Comparison of ENCODE assay signal across 10 cellular contexts in genomic region chrX:30308263-30309138, GRCh38. TPM values are rescaled to one million over a fixed set of nuclear protein-coding genes. Genes with fewer than 3 reads are reported as not detected.
A peak's percentile ranks its signal among the peaks of the same experiment; 100 is the strongest.
DNase-seq lines count a peak whose midpoint lies in the region; ATAC-seq, FAIRE-seq and TF ChIP-seq lines count a peak whose summit lies in the region.
"Had no signal": no experiment of that assay in that cellular context is flagged by ENCODE, and none has a peak within 500 bp of the region (broad histone marks: within the 10 kb centered on the region; RNA-seq: fewer than 3 reads in every experiment).

No MANE protein-coding gene starts in this region.

- no peak overlapping the region for H3K4me3 ChIP-seq in BE2C (ENCODE audit: low read depth, low read length)
- peak overlapping the region; percentile 10 for H3K4me3 ChIP-seq in astrocyte (ENCODE audit: insufficient read depth, low read depth, low read length)
- H3K4me3 ChIP-seq: PC-9 had no signal

- H2AFZ ChIP-seq in astrocyte (ENCODE audit: low read depth, low read length), result peak overlapping the region; percentile 47
- H2AFZ ChIP-seq: PC-9 had no signal

- no peaks in the 10 kb centered on the region for H3K4me1 ChIP-seq in BE2C
- H3K4me1 ChIP-seq in astrocyte (ENCODE audit: insufficient read depth, low read length), result peaks cover 5% of the 10 kb centered on the region

- POLR2A ChIA-PET in HEK293T (lab: Yijun Ruan, JAX), result no interaction called here
- POLR2A ChIA-PET in activated CD8-positive, alpha-beta T cell treated with anti-CD3 and anti-CD28 coated beads, Interleukin-2, amount 10 ng/mL, durations not matched to agents 7 days and 5 days (lab: Charles Lee), result no interaction called here

- no peak overlapping the region for H3K27ac ChIP-seq in astrocyte (ENCODE audit: low read depth, low read length)
- H3K27ac ChIP-seq: PC-9 had no signal

- no peak overlapping the region for H3K4me3 Mint-ChIP-seq in astrocyte (ENCODE audit: unreplicated experiment)
- no peak overlapping the region for H3K4me3 Mint-ChIP-seq in activated CD8-positive, alpha-beta T cell treated with anti-CD3 and anti-CD28 coated beads, Interleukin-2, amount 10 ng/mL, durations not matched to agents 7 days and 5 days

- no peaks in the 10 kb centered on the region for H3K9me3 Mint-ChIP-seq in astrocyte (ENCODE audit: unreplicated experiment)
- no peaks in the 10 kb centered on the region for H3K9me3 Mint-ChIP-seq in activated CD8-positive, alpha-beta T cell treated with anti-CD3 and anti-CD28 coated beads, Interleukin-2, amount 10 ng/mL, durations not matched to agents 7 days and 5 days (ENCODE audit: insufficient read depth)

- peaks cover 10% of the 10 kb centered on the region for H3K27me3 Mint-ChIP-seq in astrocyte (ENCODE audit: low read depth, unreplicated experiment)
- H3K27me3 Mint-ChIP-seq in activated CD8-positive, alpha-beta T cell treated with anti-CD3 and anti-CD28 coated beads, Interleukin-2, amount 10 ng/mL, durations not matched to agents 7 days and 5 days (ENCODE audit: low read depth), result peaks cover 12% of the 10 kb centered on the region

- no peak for ATAC-seq in HG02884 (IDR thresholded peaks at IDR 0.05; ENCODE audit: unreplicated experiment)
- ATAC-seq in activated CD8-positive, alpha-beta T cell treated with anti-CD3 and anti-CD28 coated beads, Interleukin-2, amount 10 ng/mL, durations not matched to agents 7 days and 5 days, result no peak

- TF ChIP-seq CTCF in BE2C (IDR thresholded peaks at IDR 0.05; ENCODE audit: low read depth, low read length), result no peak
- TF ChIP-seq CTCF in astrocyte (IDR thresholded peaks at IDR 0.05; ENCODE audit: insufficient read depth, low read depth, low read length), result no peak

- no peaks in the 10 kb centered on the region for H3K79me2 ChIP-seq in astrocyte (ENCODE audit: insufficient read depth, low read length)

- H3K27me3 ChIP-seq in BE2C, result peaks cover 4% of the 10 kb centered on the region; the same call in 1 of the 2 replicates
- H3K27me3 ChIP-seq in astrocyte (ENCODE audit: insufficient read depth, low read length), result peaks cover 9% of the 10 kb centered on the region

- H3K36me3 Mint-ChIP-seq in astrocyte (ENCODE audit: low read depth, unreplicated experiment), result no peaks in the 10 kb centered on the region
- H3K36me3 Mint-ChIP-seq in activated CD8-positive, alpha-beta T cell treated with anti-CD3 and anti-CD28 coated beads, Interleukin-2, amount 10 ng/mL, durations not matched to agents 7 days and 5 days (ENCODE audit: low read depth), result no peaks in the 10 kb centered on the region

- no peaks in the 10 kb centered on the region for H3K36me3 ChIP-seq in BE2C
- no peaks in the 10 kb centered on the region for H3K36me3 ChIP-seq in astrocyte (ENCODE audit: insufficient read depth, low read length)

- no peaks in the 10 kb centered on the region for H4K20me1 ChIP-seq in astrocyte (ENCODE audit: insufficient read depth, low read length)

- no peak overlapping the region for H3K27ac Mint-ChIP-seq in astrocyte (ENCODE audit: unreplicated experiment)
- H3K27ac Mint-ChIP-seq in activated CD8-positive, alpha-beta T cell treated with anti-CD3 and anti-CD28 coated beads, Interleukin-2, amount 10 ng/mL, durations not matched to agents 7 days and 5 days, result no peak overlapping the region

- CTCF ChIA-PET in HEK293T (lab: Yijun Ruan, JAX), result no interaction called here
- CTCF ChIA-PET in activated CD8-positive, alpha-beta T cell treated with anti-CD3 and anti-CD28 coated beads, Interleukin-2, amount 10 ng/mL, durations not matched to agents 7 days and 5 days (lab: Charles Lee), result no interaction called here

- H3K4me1 Mint-ChIP-seq in astrocyte (ENCODE audit: low read depth, unreplicated experiment), result peaks cover 9% of the 10 kb centered on the region
- H3K4me1 Mint-ChIP-seq in activated CD8-positive, alpha-beta T cell treated with anti-CD3 and anti-CD28 coated beads, Interleukin-2, amount 10 ng/mL, durations not matched to agents 7 days and 5 days (ENCODE audit: low read depth), result no peaks in the 10 kb centered on the region

- H3K9ac ChIP-seq in astrocyte (ENCODE audit: low read length), result no peak overlapping the region

- peak overlapping the region; percentile 79 for H3K4me2 ChIP-seq in astrocyte (ENCODE audit: low read length)
- H3K4me2 ChIP-seq: PC-9 had no signal

- no peaks in the 10 kb centered on the region for H3K9me3 ChIP-seq in BE2C
- no peaks in the 10 kb centered on the region for H3K9me3 ChIP-seq in astrocyte (ENCODE audit: insufficient read depth, low read depth, low read length)

- FAIRE-seq in astrocyte (lab: Jason Lieb, UNC), result no peak

- DNase-seq in BE2C, result peak; percentile 2
- DNase-seq in HEK293T (ENCODE audit: extremely low spot score), result peak; percentile 12
- DNase-seq in astrocyte (ENCODE audit: low read depth), result no peak
- DNase-seq in left kidney (ENCODE audit: low read depth, low spot score), result peak; percentile 69
- DNase-seq in SIG-M5 (lab: John Stamatoyannopoulos, UW), result no peak
- no peak for DNase-seq in SW480 (ENCODE audit: low spot score)
- no peak for DNase-seq in activated CD8-positive, alpha-beta T cell treated with anti-CD3 and anti-CD28 coated beads, Interleukin-2, amount 10 ng/mL, durations not matched to agents 7 days and 5 days
- DNase-seq: stimulated activated CD4-positive, alpha-beta T cell treated with anti-CD3 and anti-CD28 coated beads, Interleukin-12 subunit alpha, Interleukin-12 subunit beta, amount 100 ng/mL, for 4 hours had no signal

TF ChIP-seq in HEK293T, 16 proteins besides CTCF, POLR2A, EP300 and RAD21:
- TF ChIP-seq HDGF (IDR thresholded peaks at IDR 0.05; ENCODE audit: borderline replicate concordance) (no peak), TARDBP (IDR thresholded peaks at IDR 0.05) (no peak), NFRKB (IDR thresholded peaks at IDR 0.05) (no peak), ZNF384 (IDR thresholded peaks at IDR 0.05) (no peak), BHLHE40 (IDR thresholded peaks at IDR 0.05; ENCODE audit: borderline replicate concordance) (no peak), L3MBTL2 (conservative IDR thresholded peaks at IDR 0.05) (no peak), FOXK2 (IDR thresholded peaks at IDR 0.05) (no peak), PKNOX1 (IDR thresholded peaks at IDR 0.05) (no peak), LEF1 (IDR thresholded peaks at IDR 0.05; ENCODE audit: borderline replicate concordance) (no peak), ARNT (IDR thresholded peaks at IDR 0.05) (no peak), FOXA1 (IDR thresholded peaks at IDR 0.05) (no peak), FOXM1 (IDR thresholded peaks at IDR 0.05; ENCODE audit: borderline replicate concordance) (no peak), SUZ12 (IDR thresholded peaks at IDR 0.05) (no peak), SP1 (IDR thresholded peaks at IDR 0.05) (no peak), CTBP1 (IDR thresholded peaks at IDR 0.05; ENCODE audit: borderline replicate concordance) (no peak), ELF4 (IDR thresholded peaks at IDR 0.05) (no peak)
TF ChIP-seq in HEK293T: peak in this region for 0.

RNA-seq across cellular contexts. Expression of gene NR0B1, which starts 0.7 kb away (rescaled TPM):
- not detected for polyA plus RNA-seq in BE2C (2012; ENCODE audit: insufficient read depth, insufficient read length, low read depth)
- total RNA-seq in astrocyte, result 0.25 TPM in 1 of 2 replicates, not detected in the other
- not detected for total RNA-seq in activated CD8-positive, alpha-beta T cell treated with anti-CD3 and anti-CD28 coated beads, Interleukin-2, amount 10 ng/mL, durations not matched to agents 7 days and 5 days

Comparison
In these comparisons a context has a peak if more than half of its experiments do, and no peak if none do; other contexts are left out.
1. DNase-seq: peak in BE2C (single experiment), HEK293T (single experiment) and left kidney (single experiment); none in astrocyte (single experiment), SIG-M5 (single experiment), SW480 (single experiment) and activated CD8-positive, alpha-beta T cell treated with anti-CD3 and anti-CD28 coated beads, Interleukin-2, amount 10 ng/mL, durations not matched to agents 7 days and 5 days (single experiment).